ENCODE assay signal across 20 cellular contexts in genomic region chr2:216584112-216584511, GRCh38.
"Had no signal": no experiment of that assay in that cellular context is flagged by ENCODE, and none has a peak within 500 bp of the region (broad histone marks: within the 10 kb centered on the region; RNA-seq: fewer than 3 reads in every experiment).

No MANE protein-coding gene starts in this region.

- H3K4me3 ChIP-seq: breast epithelium, left ventricle myocardium inferior, skin epidermis, suprapubic skin had no signal

- H3K27ac ChIP-seq: left ventricle myocardium inferior, neutrophil, skin epidermis, suprapubic skin had no signal

- H3K4me1 Mint-ChIP-seq: activated naive CD8-positive, alpha-beta T cell treated with anti-CD3 and anti-CD28 coated beads for 36 hours; activated T-helper 17 cell treated with anti-CD3 and anti-CD28 coated beads, Interleukin-2, amount 50 U/mL, for 72 hours; memory B cell; naive thymus-derived CD4-positive, alpha-beta T cell; T-cell had no signal

- H3K27ac Mint-ChIP-seq: activated CD4-positive, alpha-beta memory T cell treated with anti-CD3 and anti-CD28 coated beads for 36 hours; activated naive CD8-positive, alpha-beta T cell treated with anti-CD3 and anti-CD28 coated beads for 36 hours; activated T-helper 17 cell treated with anti-CD3 and anti-CD28 coated beads, Interleukin-2, amount 50 U/mL, for 72 hours; memory B cell; naive thymus-derived CD4-positive, alpha-beta T cell; T-cell had no signal

- H3K36me3 Mint-ChIP-seq: activated CD4-positive, alpha-beta memory T cell treated with anti-CD3 and anti-CD28 coated beads for 36 hours; activated naive CD8-positive, alpha-beta T cell treated with anti-CD3 and anti-CD28 coated beads for 36 hours; memory B cell; T-cell had no signal

- DNase-seq: activated CD4-positive, alpha-beta memory T cell treated with anti-CD3 and anti-CD28 coated beads for 36 hours; activated CD4-positive, alpha-beta T cell treated with anti-CD3 and anti-CD28 coated beads for 4 hours; activated naive CD4-positive, alpha-beta T cell; activated naive CD8-positive, alpha-beta T cell treated with anti-CD3 and anti-CD28 coated beads for 36 hours; cerebellar nuclear complex; cortex of kidney; effector CD4-positive, alpha-beta T cell; kidney; left ventricle myocardium inferior; naive thymus-derived CD4-positive, alpha-beta T cell; stimulated activated naive CD8-positive, alpha-beta T cell treated with anti-CD3 and anti-CD28 coated beads, Interleukin-15, Interleukin-2, amounts not matched to agents 100 U/mL and 50 U/mL, for 24 hours; T-cell; trophoblast cell had no signal

- H3K36me3 ChIP-seq: breast epithelium, left ventricle myocardium inferior, neutrophil, suprapubic skin had no signal

- H3K9me3 ChIP-seq: breast epithelium, left ventricle myocardium inferior, neutrophil, suprapubic skin had no signal

- H3K9me3 Mint-ChIP-seq: activated CD4-positive, alpha-beta memory T cell treated with anti-CD3 and anti-CD28 coated beads for 36 hours; activated naive CD8-positive, alpha-beta T cell treated with anti-CD3 and anti-CD28 coated beads for 36 hours; activated T-helper 17 cell treated with anti-CD3 and anti-CD28 coated beads, Interleukin-2, amount 50 U/mL, for 72 hours; memory B cell had no signal

- ATAC-seq: activated T-helper 17 cell treated with anti-CD3 and anti-CD28 coated beads, Interleukin-2, amount 50 U/mL, for 72 hours; naive thymus-derived CD4-positive, alpha-beta T cell; stimulated activated naive CD8-positive, alpha-beta T cell treated with anti-CD3 and anti-CD28 coated beads, Interleukin-15, Interleukin-2, amounts not matched to agents 100 U/mL and 50 U/mL, for 24 hours; T-cell had no signal

- H3K4me1 ChIP-seq: breast epithelium, suprapubic skin had no signal

- H3K4me3 Mint-ChIP-seq: activated CD4-positive, alpha-beta memory T cell treated with anti-CD3 and anti-CD28 coated beads for 36 hours; activated naive CD8-positive, alpha-beta T cell treated with anti-CD3 and anti-CD28 coated beads for 36 hours; activated T-helper 17 cell treated with anti-CD3 and anti-CD28 coated beads, Interleukin-2, amount 50 U/mL, for 72 hours; memory B cell; naive thymus-derived CD4-positive, alpha-beta T cell; T-cell; WTC11 had no signal

- H3K27me3 ChIP-seq: breast epithelium, suprapubic skin had no signal
